ENCODE assay signal across 32 cellular contexts in genomic region chr2:126437016-126437415, GRCh38.
"Had no signal": no experiment of that assay in that cellular context is flagged by ENCODE, and none has a peak within 500 bp of the region (broad histone marks: within the 10 kb centered on the region; RNA-seq: fewer than 3 reads in every experiment).

No MANE protein-coding gene starts in this region.

- H3K27ac ChIP-seq: KMS-11, PC-9, RWPE1, SJCRH30, SK-N-MC had no signal

- H2AFZ ChIP-seq: PC-9 had no signal

- ATAC-seq: Panc1, Right ventricle myocardium inferior, SK-N-SH treated with all-trans-retinoic acid at 6 μM for 48 hours had no signal

- H3K4me1 ChIP-seq: SJCRH30 had no signal

- H3K36me3 ChIP-seq: SJCRH30 had no signal

- H3K4me3 ChIP-seq: PC-9, SJCRH30, SK-N-MC had no signal

- H3K4me2 ChIP-seq: KMS-11, PC-9 had no signal

- H3K9me3 ChIP-seq: SJCRH30 had no signal

- DNase-seq: Karpas-422, NCI-H1048, NCI-H1092 treated with DMSO at 0.1 percent for 48 hours, NCI-H1105 treated with DMSO at 0.1 percent for 48 hours, NCI-H1417, NCI-H1436, NCI-H146, NCI-H1694, NCI-H187, NCI-H1930, NCI-H2029 treated with DMSO at 0.1 percent for 48 hours, NCI-H2081 treated with DMSO at 0.1 percent for 48 hours, NCI-H2107, NCI-H2171, NCI-H226, NCI-H446 treated with DMSO at 0.1 percent for 48 hours, NCI-H510A, NCI-H524, NCI-H526, NCI-H69, NCI-H748 treated with DMSO at 0.1 percent for 48 hours, NCI-H82, SHP77, SIG-M5, SJCRH30 had no signal

- H3K9ac ChIP-seq: KMS-11 had no signal

- H3K27me3 ChIP-seq: SJCRH30 had no signal
